In the genomic region with DNA sequence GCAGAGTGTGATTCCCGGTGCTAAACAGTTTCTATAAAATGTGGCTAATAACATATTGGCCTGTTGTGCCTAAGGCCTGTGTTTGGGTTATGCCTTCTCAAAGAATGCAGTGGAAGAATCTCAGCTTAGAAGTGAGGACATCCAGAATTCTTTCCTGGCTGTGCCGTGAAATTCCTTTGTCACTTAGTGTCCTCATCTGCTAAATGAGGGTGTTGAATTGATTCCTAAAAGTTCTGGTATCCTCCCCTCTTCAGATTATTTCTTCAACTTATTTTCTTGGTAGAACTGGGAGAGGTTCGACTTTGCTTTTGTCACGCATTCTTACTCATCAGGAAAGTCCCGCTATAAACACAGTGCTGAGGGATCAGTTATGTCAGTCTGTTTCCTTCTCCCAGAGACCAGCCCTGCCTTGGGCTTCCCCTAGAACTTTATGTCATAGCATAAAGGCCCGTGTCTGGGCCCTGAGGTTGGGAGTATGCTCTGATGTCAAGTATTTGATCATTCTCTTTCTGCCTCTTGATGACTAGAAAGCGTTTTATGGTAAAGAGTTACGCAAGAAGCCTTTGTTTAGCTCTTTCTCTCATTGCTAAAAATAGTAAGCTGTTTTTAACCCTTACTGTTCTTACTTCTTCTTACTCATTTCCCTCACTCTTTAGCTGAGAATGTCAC, we compare ENCODE assay signal across 8 cellular contexts. TPM values are rescaled to one million over a fixed set of nuclear protein-coding genes. Genes with fewer than 3 reads are reported as not detected.
DNase-seq lines count a peak whose midpoint lies in the region; ATAC-seq and TF ChIP-seq lines count a peak whose summit lies in the region.

No MANE protein-coding gene starts in this region.

- no peaks in the 10 kb centered on the region for H3K4me1 Mint-ChIP-seq in H9

- H3K9me3 Mint-ChIP-seq in H9, result no peaks in the 10 kb centered on the region

- H3K27ac Mint-ChIP-seq in H9, result peak overlapping the region in 1 of 3 experiments; percentile 35; a peak in 2 of 7 replicates

- no peak overlapping the region for H3K4me2 ChIP-seq in H9 (ENCODE audit: insufficient read depth, insufficient read length, low read length)

- no peak overlapping the region for H3K18ac ChIP-seq in H9 (ENCODE audit: insufficient read length, low read depth, low read length)

- no peak overlapping the region for H3K4ac ChIP-seq in H9 (ENCODE audit: low read depth, low read length)

- H3K27ac ChIP-seq in gastrocnemius medialis (peak overlapping the region; percentile 5 to 48 (median 23)), H9 (ENCODE audit: insufficient read length, low read depth, low read length) (no peak overlapping the region)

- no peak overlapping the region for H2BK15ac ChIP-seq in H9 (ENCODE audit: low read depth, low read length)

- intact Hi-C loops in gastrocnemius medialis (cut with DNase I; ENCODE audit: low total_unique reads), result no loop called here

- no peak overlapping the region for H3K9ac ChIP-seq in H9 (ENCODE audit: extremely low read depth, insufficient read length, low read length)

- H3K36me3 ChIP-seq in gastrocnemius medialis, result peaks cover 0 to 6% of the 10 kb centered on the region in 2 donors

- peaks cover 19 to 25% of the 10 kb centered on the region in 2 donors for H3K4me1 ChIP-seq in gastrocnemius medialis
- H3K4me1 ChIP-seq in H9 (ENCODE audit: insufficient read depth, low read length), result no peaks in the 10 kb centered on the region; the same call in 1 of the 2 replicates

- WGBS in H9 (ENCODE audit: extremely low coverage, insufficient read length, low lambda C conversion rate), result no CpG with 5 or more reads among the region's 8 CpGs

- TF ChIP-seq CTCF in gastrocnemius medialis (IDR thresholded peaks at IDR 0.05 in 4 of 5, conservative IDR thresholded peaks at IDR 0.05 in 1 of 5) (no peak), H9 (conservative IDR thresholded peaks at IDR 0.05) (no peak)

- no peaks in the 10 kb centered on the region for H3K9me3 ChIP-seq in gastrocnemius medialis
- H3K9me3 ChIP-seq in H9 (ENCODE audit: control insufficient read depth, low read depth, low read length), result no peaks in the 10 kb centered on the region

- no peak overlapping the region for H2AFZ ChIP-seq in H9 (ENCODE audit: low read length)

- no peak overlapping the region for H2BK20ac ChIP-seq in H9 (ENCODE audit: low read depth, low read length, poor library complexity, severe bottlenecking)

- no peak overlapping the region for H4K91ac ChIP-seq in H9 (ENCODE audit: insufficient read length, low read depth, low read length)

- H2BK12ac ChIP-seq in H9 (ENCODE audit: insufficient read length, low read depth, low read length), result no peak overlapping the region

- no peak overlapping the region for H3K4me3 ChIP-seq in gastrocnemius medialis

- no peak overlapping the region for H2AK5ac ChIP-seq in H9 (ENCODE audit: insufficient read length, low read length)

- peak; percentile 58 for ATAC-seq in GM18508 (IDR thresholded peaks at IDR 0.05; ENCODE audit: insufficient read depth, unreplicated experiment)
- peak; percentile 65 for ATAC-seq in GM21825 (IDR thresholded peaks at IDR 0.05; ENCODE audit: unreplicated experiment)
- ATAC-seq in gastrocnemius medialis, result peak in 1 of 2 donors; percentile 20

- H4K20me1 ChIP-seq in H9 (ENCODE audit: control insufficient read depth, insufficient read depth, insufficient read length), result no peaks in the 10 kb centered on the region

- H3K4me3 Mint-ChIP-seq in H9, result no peak overlapping the region

- no peak overlapping the region for H3K23ac ChIP-seq in H9 (ENCODE audit: insufficient read length, low read depth, low read length)

- in situ Hi-C loops in gastrocnemius medialis (cut with MboI; ENCODE audit: low sequenced_read_pairs in 4 of 4), result no loop called here

- peaks cover 10% of the 10 kb centered on the region for H3K79me1 ChIP-seq in H9 (ENCODE audit: insufficient read depth, low read depth, low read length, poor library complexity, severe bottlenecking)

- no peak overlapping the region for H4K8ac ChIP-seq in H9 (replicated peaks; ENCODE audit: insufficient read length, low read depth, low read length)

- H2BK5ac ChIP-seq in H9 (ENCODE audit: insufficient read length, low read length), result no peak overlapping the region

- H3K14ac ChIP-seq in H9 (ENCODE audit: insufficient read depth, low read length), result no peak overlapping the region

- no peak overlapping the region for H3T11ph ChIP-seq in H9 (ENCODE audit: low read length)

- no peak overlapping the region for H4K5ac ChIP-seq in H9 (ENCODE audit: insufficient read length, low read depth, low read length)

- no peaks in the 10 kb centered on the region for H3K27me3 ChIP-seq in gastrocnemius medialis
- no peaks in the 10 kb centered on the region for H3K27me3 ChIP-seq in H9 (ENCODE audit: insufficient read depth, low read length)

- no peak overlapping the region for H2BK120ac ChIP-seq in H9 (ENCODE audit: low read depth, low read length, poor library complexity, severe bottlenecking)

- peaks cover 6% of the 10 kb centered on the region; the same call in 1 of the 2 replicates for H3K79me2 ChIP-seq in H9 (ENCODE audit: insufficient read depth, low read length)

- H3K36me3 Mint-ChIP-seq in H9 (ENCODE audit: insufficient read depth in 1 of 3, low read depth in 3 of 3), result peaks cover 61 to 94% (median 83%) of the 10 kb centered on the region in 3 experiments

- no peak overlapping the region for H3K56ac ChIP-seq in H9 (ENCODE audit: insufficient read length, low read depth, low read length)

- DNase-seq in M059J (ENCODE audit: low read depth) (peak; percentile 94), dedifferentiated amniotic fluid mesenchymal stem cell (ENCODE audit: extremely low spot score) (peak; percentile 66), gastrocnemius medialis (no peak), pons (ENCODE audit: low spot score) (no peak), H9 (no peak), NCI-H446 treated with DMSO at 0.1 percent for 48 hours (lab: John Stamatoyannopoulos, UW) (no peak)

- TF ChIP-seq POLR2A in gastrocnemius medialis (IDR thresholded peaks at IDR 0.05), result no peak

- H3K23me2 ChIP-seq in H9 (ENCODE audit: insufficient read length, low read depth, low read length, poor library complexity, severe bottlenecking), result no peaks in the 10 kb centered on the region

- H3K27me3 Mint-ChIP-seq in H9 (ENCODE audit: low read depth), result no peaks in the 10 kb centered on the region

RNA-seq across cellular contexts. Expression of a gene that starts 29.5 kb away (rescaled TPM):
- 43.4 and 63.7 TPM in 2 replicates for total RNA-seq in M059J (2014; rRNA removed; shearing (Covaris generic))
- total RNA-seq in gastrocnemius medialis (10 to 100 TPM in 2 of 4 donors, 1 to 10 TPM in 2; 6.2 to 11.0 (median 9.4) TPM), H9 (2021) (91.5 and 102 TPM in 2 replicates)

Comparison
In these comparisons a context has a peak if more than half of its experiments do, and no peak if none do; other contexts are left out.
1. DNase-seq: peak in M059J (single experiment) and dedifferentiated amniotic fluid mesenchymal stem cell (single experiment); none in gastrocnemius medialis (0 of 2), pons (single experiment), H9 (single experiment) and NCI-H446 treated with DMSO at 0.1 percent for 48 hours (single experiment).